19 cellular contexts compared by ENCODE assay signal in genomic region chr18:10113156-10114022, GRCh38.
DNase-seq lines count a peak whose midpoint lies in the region; ATAC-seq and TF ChIP-seq lines count a peak whose summit lies in the region.
"Had no signal": no experiment of that assay in that cellular context is flagged by ENCODE, and none has a peak within 500 bp of the region (broad histone marks: within the 10 kb centered on the region; RNA-seq: fewer than 3 reads in every experiment).

No MANE protein-coding gene starts in this region.

- WGBS in upper lobe of left lung, 2 donors: 60 to 62% methylated on average over 8 of the region's 8 CpGs

- H3K9me3 ChIP-seq in breast epithelium: no peaks in the 10 kb centered on the region
- H3K9me3 ChIP-seq in adipocyte (ENCODE audit: control insufficient read depth, low read length): no peaks in the 10 kb centered on the region
- H3K9me3 ChIP-seq in lower lobe of right lung: no peaks in the 10 kb centered on the region
- H3K9me3 ChIP-seq in upper lobe of left lung: no peaks in the 10 kb centered on the region
- H3K9me3 ChIP-seq: colonic mucosa, SK-N-SH, transverse colon had no signal

- H3K4me3 Mint-ChIP-seq in MCF 10A (ENCODE audit: unreplicated experiment): no peak overlapping the region
- H3K4me3 Mint-ChIP-seq: activated CD4-positive, alpha-beta T cell treated with anti-CD3 and anti-CD28 coated beads, Interleukin-2, amount 10 ng/mL, durations not matched to agents 7 days and 5 days; CD4-positive, alpha-beta memory T cell had no signal

- no peak overlapping the region for H3K4me3 ChIP-seq in breast epithelium
- no peak overlapping the region for H3K4me3 ChIP-seq in adipocyte (ENCODE audit: low read length)
- H3K4me3 ChIP-seq in lower lobe of right lung: no peak overlapping the region
- H3K4me3 ChIP-seq in upper lobe of left lung: no peak overlapping the region
- H3K4me3 ChIP-seq: colonic mucosa, PC-9, transverse colon had no signal

- intact Hi-C loops in MCF 10A (cut with micrococcal nuclease) (no loop called here), breast epithelium (cut with DNase I; ENCODE audit: low total_unique reads) (no loop called here), lower lobe of right lung (cut with DNase I) (no loop called here)

- BruUV-seq in MCF 10A (replicated peaks; lab: Mats Ljungman, UMichigan): no TSS peak

- no peak for TF ChIP-seq CTCF in MCF 10A (IDR thresholded peaks at IDR 0.05; ENCODE audit: unreplicated experiment)
- no peak for TF ChIP-seq CTCF in breast epithelium (IDR thresholded peaks at IDR 0.05)
- no peak for TF ChIP-seq CTCF in lower lobe of right lung (IDR thresholded peaks at IDR 0.05)
- no peak for TF ChIP-seq CTCF in upper lobe of left lung (IDR thresholded peaks at IDR 0.05)

- H3K27me3 Mint-ChIP-seq in MCF 10A (ENCODE audit: insufficient read depth, unreplicated experiment): no peaks in the 10 kb centered on the region

- ATAC-seq in lower lobe of right lung (peak; percentile 21 to 80), upper lobe of left lung (ENCODE audit: low FRiP score in 2 of 2) (peak; percentile 32 to 59), GM19452 (IDR thresholded peaks at IDR 0.05; ENCODE audit: unreplicated experiment) (no peak)

- no peaks in the 10 kb centered on the region for H3K4me1 ChIP-seq in breast epithelium
- peaks cover 57% of the 10 kb centered on the region for H3K4me1 ChIP-seq in adipocyte (ENCODE audit: control insufficient read depth, insufficient read depth, low read length)
- peaks cover 31% of the 10 kb centered on the region for H3K4me1 ChIP-seq in lower lobe of right lung
- peaks cover 12 to 19% (median 16%) of the 10 kb centered on the region in 4 donors for H3K4me1 ChIP-seq in upper lobe of left lung
- H3K4me1 ChIP-seq: colonic mucosa, transverse colon had no signal

- CTCF ChIA-PET in MCF 10A (lab: Yijun Ruan, JAX): interaction anchor here (1.3 kb wide), 1 partner anchor 60 kb away, joined by 4 read pairs; no protein-coding TSS in a partner anchor

- no peak overlapping the region for H3K27ac Mint-ChIP-seq in MCF 10A (ENCODE audit: low read depth, unreplicated experiment)
- H3K27ac Mint-ChIP-seq: activated CD4-positive, alpha-beta T cell treated with anti-CD3 and anti-CD28 coated beads, Interleukin-2, amount 10 ng/mL, durations not matched to agents 7 days and 5 days; CD4-positive, alpha-beta memory T cell had no signal

- H3K36me3 ChIP-seq in breast epithelium: no peaks in the 10 kb centered on the region
- H3K36me3 ChIP-seq in adipocyte (ENCODE audit: control insufficient read depth, insufficient read depth, low read length, severe bottlenecking): no peaks in the 10 kb centered on the region
- no peaks in the 10 kb centered on the region for H3K36me3 ChIP-seq in lower lobe of right lung
- no peaks in the 10 kb centered on the region for H3K36me3 ChIP-seq in upper lobe of left lung
- H3K36me3 ChIP-seq: colonic mucosa, transverse colon had no signal

- H3K9me3 Mint-ChIP-seq in MCF 10A (ENCODE audit: unreplicated experiment): peaks cover 9% of the 10 kb centered on the region

- no peak for TF ChIP-seq EP300 in upper lobe of left lung (IDR thresholded peaks at IDR 0.05)

- POLR2A ChIA-PET in MCF 10A (lab: Yijun Ruan, JAX): interaction anchor here (1.1 kb wide), 1 partner anchor 11 kb away, joined by 5 read pairs; no protein-coding TSS in a partner anchor

- peak overlapping the region; percentile 69 for H3K9ac ChIP-seq in adipocyte (ENCODE audit: low read length)
- H3K9ac ChIP-seq: SK-N-SH had no signal

- TF ChIP-seq POLR2A in breast epithelium (IDR thresholded peaks at IDR 0.05) (no peak), upper lobe of left lung (IDR thresholded peaks at IDR 0.05) (no peak)

- no peaks in the 10 kb centered on the region for H3K4me1 Mint-ChIP-seq in MCF 10A (ENCODE audit: insufficient read depth, unreplicated experiment)
- H3K4me1 Mint-ChIP-seq: activated CD4-positive, alpha-beta T cell treated with anti-CD3 and anti-CD28 coated beads, Interleukin-2, amount 10 ng/mL, durations not matched to agents 7 days and 5 days; CD4-positive, alpha-beta memory T cell had no signal

- H3K27me3 ChIP-seq in breast epithelium (no peaks in the 10 kb centered on the region), adipocyte (replicated peaks; ENCODE audit: control insufficient read depth, insufficient read depth, low read length) (no peaks in the 10 kb centered on the region), lower lobe of right lung (ENCODE audit: low read depth) (no peaks in the 10 kb centered on the region), upper lobe of left lung (no peaks in the 10 kb centered on the region)
- H3K27me3 ChIP-seq: colonic mucosa, transverse colon had no signal

- peak; percentile 14 for DNase-seq in MCF 10A (ENCODE audit: unreplicated experiment)
- no peak for DNase-seq in breast epithelium (ENCODE audit: low spot score in 2 of 2)
- DNase-seq in adipocyte (ENCODE audit: low read depth): peak; percentile 33
- no peak for DNase-seq in lower lobe of right lung
- DNase-seq in upper lobe of left lung: peak in 1 of 2 donors; percentile 29
- no peak for DNase-seq in cerebellar nuclear complex (lab: John Stamatoyannopoulos, UW)
- DNase-seq in NCI-H1694 (lab: John Stamatoyannopoulos, UW): no peak
- DNase-seq: activated CD4-positive, alpha-beta T cell treated with anti-CD3 and anti-CD28 coated beads, Interleukin-2, amount 10 ng/mL, durations not matched to agents 7 days and 5 days; activated naive CD4-positive, alpha-beta T cell; CD4-positive, alpha-beta memory T cell; colonic mucosa; DMS79; NCI-H187 treated with DMSO at 0.1 percent for 48 hours; PC-9; posterior cingulate gyrus; SK-N-SH; stimulated activated naive CD4-positive, alpha-beta T cell; transverse colon had no signal

- no peak overlapping the region for H3K27ac ChIP-seq in breast epithelium
- H3K27ac ChIP-seq in lower lobe of right lung: no peak overlapping the region
- peak overlapping the region in 2 of 4 donors; percentile 13 to 50 for H3K27ac ChIP-seq in upper lobe of left lung
- H3K27ac ChIP-seq: colonic mucosa, PC-9 had no signal

- no peaks in the 10 kb centered on the region for H3K36me3 Mint-ChIP-seq in MCF 10A (ENCODE audit: insufficient read depth, unreplicated experiment)
- H3K36me3 Mint-ChIP-seq: CD4-positive, alpha-beta memory T cell had no signal

Comparison
In these comparisons a context has a peak if more than half of its experiments do, and no peak if none do; other contexts are left out.
1. DNase-seq: peak in MCF 10A (single experiment) and adipocyte (single experiment); none in breast epithelium (0 of 2), lower lobe of right lung (single experiment), cerebellar nuclear complex (0 of 2) and NCI-H1694 (single experiment).